15 cellular contexts compared by ENCODE assay signal in the genomic region with DNA sequence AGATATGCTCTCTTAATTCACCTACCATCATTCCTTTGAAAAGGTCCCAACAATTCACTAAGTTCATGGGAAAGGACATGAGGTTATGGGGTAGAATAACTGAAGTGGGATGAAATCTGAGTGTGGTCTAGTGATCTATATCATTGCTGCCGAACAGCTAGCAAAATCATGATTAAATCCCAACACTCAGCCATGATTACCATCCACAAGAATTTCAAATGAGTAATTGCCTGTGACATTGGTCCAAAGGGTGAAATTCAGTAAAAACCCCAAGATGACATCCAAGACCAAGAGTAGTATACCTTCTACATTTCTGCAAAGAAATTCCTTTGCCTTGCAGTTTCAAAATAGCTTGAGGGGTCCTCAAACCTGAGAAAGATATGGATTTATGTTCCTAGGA.
"Had no signal": no experiment of that assay in that cellular context is flagged by ENCODE, and none has a peak within 500 bp of the region (broad histone marks: within the 10 kb centered on the region; RNA-seq: fewer than 3 reads in every experiment).

No MANE protein-coding gene starts in this region.

- H3K36me3 ChIP-seq: esophagus squamous epithelium, left ventricle myocardium inferior, sigmoid colon, suprapubic skin had no signal

- H3K4me1 ChIP-seq: esophagus squamous epithelium, sigmoid colon had no signal

- H3K9me3 ChIP-seq: esophagus squamous epithelium, left ventricle myocardium inferior, sigmoid colon, suprapubic skin had no signal

- H3K27ac ChIP-seq: esophagus squamous epithelium, left ventricle myocardium inferior, sigmoid colon, suprapubic skin had no signal

- H3K27me3 ChIP-seq: esophagus squamous epithelium, sigmoid colon, suprapubic skin had no signal

- H3K4me3 ChIP-seq: esophagus squamous epithelium, left ventricle myocardium inferior, sigmoid colon, suprapubic skin had no signal

- DNase-seq: activated CD4-positive, alpha-beta T cell treated with anti-CD3 and anti-CD28 coated beads, Interleukin-2, amount 50 U/mL, for 4 hours; activated CD4-positive, CD25-positive, alpha-beta regulatory T cell treated with anti-CD3 and anti-CD28 coated beads, Interleukin-2, amount 50 U/mL, for 72 hours; activated effector memory CD4-positive, alpha-beta T cell treated with Interleukin-2 at 50 U/mL for 16 hours; activated T-cell treated with anti-CD3 and anti-CD28 coated beads, Interleukin-2, amount 50 U/mL, for 1 hour; esophagus squamous epithelium; islet precursor cell; left ventricle myocardium inferior; mesenchymal stem cell; occipital lobe; sigmoid colon; stimulated activated CD4-positive, alpha-beta T cell treated with anti-CD3 and anti-CD28 coated beads, Interleukin-12 subunit alpha, Interleukin-12 subunit beta, amount 100 ng/mL, for 4 hours; stimulated activated CD4-positive, alpha-beta T cell treated with anti-CD3 and anti-CD28 coated beads, Interleukin-2, amount 100 ng/mL, for 48 hours; stimulated activated naive CD8-positive, alpha-beta T cell treated with anti-CD3 and anti-CD28 coated beads, Interleukin-15, Interleukin-2, amounts not matched to agents 100 U/mL and 50 U/mL, for 24 hours had no signal

- ATAC-seq: natural killer cell treated with Interleukin-12 subunit alpha and Interleukin-12 subunit beta and Interleukin-15 and Interleukin-18, amount 100 ng/mL, for 72 hours; stimulated activated naive CD8-positive, alpha-beta T cell treated with anti-CD3 and anti-CD28 coated beads, Interleukin-15, Interleukin-2, amounts not matched to agents 100 U/mL and 50 U/mL, for 24 hours had no signal
